ENCODE assay signal across 4 cellular contexts in genomic region chr6:87873556-87873955, GRCh38.
"Had no signal": no experiment of that assay in that cellular context is flagged by ENCODE, and none has a peak within 500 bp of the region (broad histone marks: within the 10 kb centered on the region; RNA-seq: fewer than 3 reads in every experiment).

No MANE protein-coding gene starts in this region.

- ATAC-seq: GM23338 had no signal

- H3K4me2 ChIP-seq: GM23338 had no signal

- DNase-seq: H9, HCEC 1CT, IMR-90 had no signal

- H2AFZ ChIP-seq: GM23338 had no signal

- H3K4me3 ChIP-seq: GM23338 had no signal
